Comparison of ENCODE assay signal across 18 cellular contexts in the genomic region with DNA sequence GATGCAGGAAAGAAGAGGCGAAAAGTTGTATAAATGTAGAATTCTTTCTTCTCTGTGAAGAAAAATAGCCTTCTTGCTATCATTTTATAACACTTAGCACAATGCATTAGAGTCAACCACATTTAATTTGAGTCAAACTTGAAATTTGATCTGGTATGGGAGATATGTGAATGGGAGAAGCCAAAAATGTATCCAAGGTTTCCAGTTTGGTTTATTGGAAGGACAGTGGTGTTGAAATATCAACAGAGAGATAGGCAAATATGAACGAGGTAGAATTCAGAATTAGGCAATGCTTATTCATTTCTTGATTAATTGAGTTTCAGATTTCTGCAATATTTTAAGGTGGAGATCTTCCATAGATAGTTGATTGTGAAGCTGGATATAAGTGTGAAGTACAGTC.
"Had no signal": no experiment of that assay in that cellular context is flagged by ENCODE, and none has a peak within 500 bp of the region (broad histone marks: within the 10 kb centered on the region; RNA-seq: fewer than 3 reads in every experiment).

No MANE protein-coding gene starts in this region.

- DNase-seq: Karpas-422, KG1, MG63, NCI-H1092 treated with DMSO at 0.1 percent for 48 hours, NCI-H1436, NCI-H187, NCI-H2029, NCI-H2081 treated with DMSO at 0.1 percent for 48 hours, NCI-H2171, NCI-H226, NCI-H446, NCI-H510A, NCI-H524 treated with DMSO at 0.1 percent for 48 hours, NCI-H69, NCI-H774, Right ventricle myocardium superior, RPMI8226, SIG-M5 had no signal
